ENCODE assay signal across 1 cellular context in the genomic region with DNA sequence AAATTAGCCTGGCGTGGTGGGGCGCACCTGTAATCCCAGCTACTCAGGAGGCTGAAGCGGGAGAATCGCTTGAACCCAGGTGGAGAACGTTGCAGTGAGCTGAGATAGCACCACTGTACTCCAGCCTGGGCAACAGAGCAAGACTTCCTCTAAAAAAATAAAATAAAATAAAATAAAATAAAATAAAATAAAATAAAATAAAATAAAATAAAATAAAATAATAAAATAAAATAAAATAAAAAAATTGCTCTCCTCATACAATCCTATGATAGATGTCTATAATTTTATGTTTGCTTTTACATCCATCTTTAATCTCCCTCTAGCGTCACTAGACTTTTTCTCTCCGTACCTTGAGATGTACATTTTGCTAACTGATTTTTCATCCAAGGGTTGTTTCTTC. TPM values are rescaled to one million over a fixed set of nuclear protein-coding genes. Genes with fewer than 3 reads are reported as not detected.
A peak's percentile ranks its signal among the peaks of the same experiment; 100 is the strongest.
DNase-seq lines count a peak whose midpoint lies in the region; ATAC-seq and TF ChIP-seq lines count a peak whose summit lies in the region.
"Not testable (repeated sequence)": the region's sequence is repeated elsewhere in the genome, so short reads cannot be mapped to it uniquely, and the experiment has no call there.

No MANE protein-coding gene starts in this region.

- H3K27me3 Mint-ChIP-seq in WTC11 (ENCODE audit: low read depth): not testable (repeated sequence)

- not testable (repeated sequence) for H3K27ac Mint-ChIP-seq in WTC11

- POLR2A ChIA-PET in WTC11 (lab: Charles Lee): not testable (repeated sequence)

- H3K4me1 Mint-ChIP-seq in WTC11: not testable (repeated sequence)

- peaks cover 76% of the 10 kb centered on the region for H3K9me3 Mint-ChIP-seq in WTC11

- CTCF ChIA-PET in WTC11 (lab: Charles Lee): interaction anchor here (1.4 kb wide), 1 partner anchor 31 kb away, joined by 3 read pairs; no protein-coding TSS in a partner anchor

- DNase-seq in WTC11 (ENCODE audit: low spot score): not testable (repeated sequence)

- not testable (repeated sequence) for TF ChIP-seq CTCF in WTC11 (IDR thresholded peaks at IDR 0.05)

- peaks cover 56% of the 10 kb centered on the region for H3K36me3 Mint-ChIP-seq in WTC11

- not testable (repeated sequence) for ATAC-seq in WTC11

- H3K4me3 Mint-ChIP-seq in WTC11: not testable (repeated sequence)

TF ChIP-seq in WTC11, 78 proteins besides CTCF, POLR2A, EP300 and RAD21:
- peak; percentile 99 for TF ChIP-seq HMGA2 (CRISPR knock-in tag; IDR thresholded peaks at IDR 0.05)

RNA-seq across cellular contexts. Expression of gene CPSF6, which starts 51.8 kb away (rescaled TPM):
- total RNA-seq in WTC11 (2021): 124 to 134 TPM (median 132 TPM) in 3 replicates
